ENCODE assay signal across 27 cellular contexts in genomic region chr6:1146500-1146899, GRCh38.
"Had no signal": no experiment of that assay in that cellular context is flagged by ENCODE, and none has a peak within 500 bp of the region (broad histone marks: within the 10 kb centered on the region; RNA-seq: fewer than 3 reads in every experiment).

No MANE protein-coding gene starts in this region.

- H3K36me3 ChIP-seq: neutrophil, pancreas, spleen, stomach, thoracic aorta, thyroid gland, tibial nerve, upper lobe of left lung, vagina had no signal

- H3K4me1 Mint-ChIP-seq: naive thymus-derived CD4-positive, alpha-beta T cell; natural killer cell; stimulated activated memory B cell treated with anti-CD40 and anti-IgM and Interleukin-4, amounts not matched to agents 10 μg/mL and 1 μg/mL and 100 μg/mL, for 72 hours had no signal

- H3K4me1 ChIP-seq: pancreas, psoas muscle, spleen, stomach, tibial nerve, upper lobe of left lung had no signal

- H3K27ac ChIP-seq: neutrophil, pancreas, psoas muscle, spleen, stomach, thoracic aorta, thyroid gland, tibial nerve, upper lobe of left lung, vagina had no signal

- H3K27me3 ChIP-seq: pancreas, thyroid gland, upper lobe of left lung, vagina had no signal

- H3K4me2 ChIP-seq: smooth muscle cell had no signal

- H3K9me3 ChIP-seq: neutrophil, pancreas, psoas muscle, spleen, stomach, thoracic aorta, thyroid gland, tibial nerve, upper lobe of left lung, vagina had no signal

- DNase-seq: naive thymus-derived CD4-positive, alpha-beta T cell; natural killer cell; nucleus accumbens; psoas muscle; right cardiac atrium; spleen; stimulated activated CD4-positive, alpha-beta T cell treated with anti-CD3 and anti-CD28 coated beads, Interleukin-12 subunit alpha, Interleukin-12 subunit beta, amount 100 ng/mL, for 4 hours; stimulated activated CD4-positive, alpha-beta T cell treated with anti-CD3 and anti-CD28 coated beads, Interleukin-1b, Interleukin-23, amount 100 ng/mL, for 48 hours; stimulated activated CD4-positive, alpha-beta T cell treated with anti-CD3 and anti-CD28 coated beads, Interleukin-4, amount 100 ng/mL, for 1 hour; stimulated activated CD4-positive, alpha-beta T cell treated with anti-CD3 and anti-CD28 coated beads, Interleukin-4, amount 100 ng/mL, for 4 hours; stimulated activated CD8-positive, alpha-beta memory T cell treated with anti-CD3 and anti-CD28 coated beads, Interleukin-4, amount 100 ng/mL, for 48 hours; stimulated activated naive CD4-positive, alpha-beta T cell; stimulated activated naive CD8-positive, alpha-beta T cell treated with anti-CD3 and anti-CD28 coated beads, Interleukin-15, Interleukin-2, amounts not matched to agents 100 U/mL and 50 U/mL, for 24 hours; stomach; thyroid gland; trophoblast cell had no signal

- H3K9me3 Mint-ChIP-seq: natural killer cell, nephron had no signal

- ATAC-seq: naive thymus-derived CD4-positive, alpha-beta T cell; natural killer cell; pancreas; psoas muscle; right cardiac atrium; sciatic nerve; stimulated activated memory B cell treated with anti-CD40 and anti-IgM and Interleukin-4, amounts not matched to agents 10 μg/mL and 1 μg/mL and 100 μg/mL, for 72 hours; stimulated activated naive CD8-positive, alpha-beta T cell treated with anti-CD3 and anti-CD28 coated beads, Interleukin-15, Interleukin-2, amounts not matched to agents 100 U/mL and 50 U/mL, for 24 hours had no signal

- H3K36me3 Mint-ChIP-seq: natural killer cell; stimulated activated memory B cell treated with anti-CD40 and anti-IgM and Interleukin-4, amounts not matched to agents 10 μg/mL and 1 μg/mL and 100 μg/mL, for 72 hours had no signal

- H3K4me3 ChIP-seq: pancreas, psoas muscle, skin epidermis, smooth muscle cell, spleen, stomach, thoracic aorta, thyroid gland, tibial nerve, upper lobe of left lung, vagina had no signal

- H3K4me3 Mint-ChIP-seq: naive thymus-derived CD4-positive, alpha-beta T cell; natural killer cell; nephron; stimulated activated memory B cell treated with anti-CD40 and anti-IgM and Interleukin-4, amounts not matched to agents 10 μg/mL and 1 μg/mL and 100 μg/mL, for 72 hours had no signal

- H3K27ac Mint-ChIP-seq: naive thymus-derived CD4-positive, alpha-beta T cell; natural killer cell; nephron; stimulated activated memory B cell treated with anti-CD40 and anti-IgM and Interleukin-4, amounts not matched to agents 10 μg/mL and 1 μg/mL and 100 μg/mL, for 72 hours had no signal
